ENCODE assay signal across 8 cellular contexts in the genomic region with DNA sequence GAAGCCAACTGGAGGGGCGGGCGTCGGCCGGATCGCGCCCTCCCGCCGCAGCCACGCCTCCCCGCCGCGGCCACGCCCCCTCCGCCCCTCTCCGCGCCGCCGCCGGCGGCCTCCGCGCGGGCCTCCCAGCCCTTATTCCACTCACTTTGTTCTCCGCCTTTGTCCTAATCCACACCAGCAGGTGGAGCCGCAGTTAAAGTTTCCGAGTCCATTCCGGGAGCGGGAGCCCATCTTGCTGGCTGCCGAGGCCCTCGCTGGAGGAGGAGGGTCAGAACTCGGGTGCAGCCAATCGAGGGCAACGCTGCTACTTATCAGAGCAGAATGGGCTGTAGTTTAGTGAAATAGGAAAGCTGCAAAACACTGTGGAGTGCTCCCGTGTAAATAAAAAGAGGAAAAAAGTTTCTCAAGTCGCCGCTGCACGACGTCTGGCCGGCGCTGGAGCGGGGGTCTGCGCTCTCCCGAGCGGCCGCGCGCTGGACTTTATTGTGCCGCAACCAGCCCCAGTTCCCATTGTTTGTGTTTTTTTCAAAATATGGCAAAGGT. TPM values are rescaled to one million over a fixed set of nuclear protein-coding genes. Genes with fewer than 3 reads are reported as not detected.
A peak's percentile ranks its signal among the peaks of the same experiment; 100 is the strongest.
DNase-seq lines count a peak whose midpoint lies in the region; ATAC-seq and TF ChIP-seq lines count a peak whose summit lies in the region.

A gene (plus strand): TSS at position 271 of the 543 bp plus-strand sequence. CDS start 262 bp downstream, at position 533.

- peak within 1 kb of the TSS; percentile 70 to 85 for H3K4me3 ChIP-seq in cardiac fibroblast (replicated peaks in 1 of 2; ENCODE audit: low read depth in 2 of 2, low read length in 2 of 2)
- H3K4me3 ChIP-seq in spleen: peak within 1 kb of the TSS; percentile 81 to 97 (median 89)

- POLR2A ChIA-PET in WTC11 (lab: Charles Lee): interaction anchor here (1.0 to 3.2 kb wide), 3 partner anchors 11 to 130 kb away, joined by 3 to 20 read pairs (median 4); no protein-coding TSS in a partner anchor

- peak; percentile 67 for ATAC-seq in HG03196 (IDR thresholded peaks at IDR 0.05; ENCODE audit: unreplicated experiment)
- ATAC-seq in WTC11: peak; percentile 84

- no peaks in the 10 kb centered on the region for H3K27me3 ChIP-seq in spleen (replicated peaks in 1 of 7)

- no peaks in the 10 kb centered on the region for H3K27me3 Mint-ChIP-seq in WTC11 (ENCODE audit: low read depth)

- no peaks in the 10 kb centered on the region for H3K9me3 ChIP-seq in spleen

- peaks cover 31 to 79% (median 62%) of the 10 kb centered on the region in 6 donors for H3K4me1 ChIP-seq in spleen

- H3K27ac Mint-ChIP-seq in WTC11: peak within 1 kb of the TSS; percentile 98

- 0 to 1% (median 0%) methylated on average over 46 to 48 of the region's 48 CpGs for WGBS in spleen, 5 donors

- H3K4me1 Mint-ChIP-seq in WTC11: peaks cover 43% of the 10 kb centered on the region

- TF ChIP-seq CTCF in AG09319 (IDR thresholded peaks at IDR 0.05; ENCODE audit: low read depth, low read length): peak; percentile 55
- no peak; the same call in 1 of the 2 replicates for TF ChIP-seq CTCF in WTC11 (IDR thresholded peaks at IDR 0.05)
- peak; percentile 60 for TF ChIP-seq CTCF in cardiac fibroblast (IDR thresholded peaks at IDR 0.05; ENCODE audit: low read depth, low read length)
- TF ChIP-seq CTCF in spleen (IDR thresholded peaks at IDR 0.05 in 8 of 11, conservative IDR thresholded peaks at IDR 0.05 in 3 of 11): peak; percentile 40 to 73 (median 63)

- in situ Hi-C loops in GM18951 (cut with MboI; ENCODE audit: low sequenced_read_pairs, unreplicated experiment): no loop called here

- CTCF ChIA-PET in WTC11 (lab: Charles Lee): interaction anchor here (0.6 to 2.7 kb wide), 5 partner anchors 11 to 217 kb away, joined by 3 to 12 read pairs (median 6); no protein-coding TSS in a partner anchor

- DNase-seq in AG09319 (ENCODE audit: extremely low read depth, low read depth) (peak; percentile 96), NCI-H226 (peak; percentile 98), WTC11 (ENCODE audit: low spot score) (peak; percentile 94), cardiac fibroblast (ENCODE audit: low read depth in 2 of 2) (peak; percentile 99), iPS-NIHi7 (ENCODE audit: extremely low spot score) (peak; percentile 89), spleen (peak; percentile 97)

- TF ChIP-seq POLR2A in GM18951 (IDR thresholded peaks at IDR 0.05; ENCODE audit: extremely low read depth, insufficient read depth, insufficient read length) (peak; percentile 85), spleen (IDR thresholded peaks at IDR 0.05) (peak in 2 of 3 donors; percentile 44 to 83)

- intact Hi-C loops in spleen (cut with DNase I; ENCODE audit: low total_unique reads): no loop called here

- peaks cover 10% of the 10 kb centered on the region for H3K36me3 Mint-ChIP-seq in WTC11

- peak within 1 kb of the TSS; percentile 91 to 99 (median 98) for H3K27ac ChIP-seq in spleen

- H3K36me3 ChIP-seq in spleen: peaks cover 0 to 7% (median 0%) of the 10 kb centered on the region in 6 donors

- H3K4me3 Mint-ChIP-seq in WTC11: peak within 1 kb of the TSS; percentile 88

- H3K9me3 Mint-ChIP-seq in WTC11: no peaks in the 10 kb centered on the region

TF ChIP-seq in WTC11, 78 proteins besides CTCF, POLR2A, EP300 and RAD21 (continues in another document):
- TF ChIP-seq, protein P1, sequence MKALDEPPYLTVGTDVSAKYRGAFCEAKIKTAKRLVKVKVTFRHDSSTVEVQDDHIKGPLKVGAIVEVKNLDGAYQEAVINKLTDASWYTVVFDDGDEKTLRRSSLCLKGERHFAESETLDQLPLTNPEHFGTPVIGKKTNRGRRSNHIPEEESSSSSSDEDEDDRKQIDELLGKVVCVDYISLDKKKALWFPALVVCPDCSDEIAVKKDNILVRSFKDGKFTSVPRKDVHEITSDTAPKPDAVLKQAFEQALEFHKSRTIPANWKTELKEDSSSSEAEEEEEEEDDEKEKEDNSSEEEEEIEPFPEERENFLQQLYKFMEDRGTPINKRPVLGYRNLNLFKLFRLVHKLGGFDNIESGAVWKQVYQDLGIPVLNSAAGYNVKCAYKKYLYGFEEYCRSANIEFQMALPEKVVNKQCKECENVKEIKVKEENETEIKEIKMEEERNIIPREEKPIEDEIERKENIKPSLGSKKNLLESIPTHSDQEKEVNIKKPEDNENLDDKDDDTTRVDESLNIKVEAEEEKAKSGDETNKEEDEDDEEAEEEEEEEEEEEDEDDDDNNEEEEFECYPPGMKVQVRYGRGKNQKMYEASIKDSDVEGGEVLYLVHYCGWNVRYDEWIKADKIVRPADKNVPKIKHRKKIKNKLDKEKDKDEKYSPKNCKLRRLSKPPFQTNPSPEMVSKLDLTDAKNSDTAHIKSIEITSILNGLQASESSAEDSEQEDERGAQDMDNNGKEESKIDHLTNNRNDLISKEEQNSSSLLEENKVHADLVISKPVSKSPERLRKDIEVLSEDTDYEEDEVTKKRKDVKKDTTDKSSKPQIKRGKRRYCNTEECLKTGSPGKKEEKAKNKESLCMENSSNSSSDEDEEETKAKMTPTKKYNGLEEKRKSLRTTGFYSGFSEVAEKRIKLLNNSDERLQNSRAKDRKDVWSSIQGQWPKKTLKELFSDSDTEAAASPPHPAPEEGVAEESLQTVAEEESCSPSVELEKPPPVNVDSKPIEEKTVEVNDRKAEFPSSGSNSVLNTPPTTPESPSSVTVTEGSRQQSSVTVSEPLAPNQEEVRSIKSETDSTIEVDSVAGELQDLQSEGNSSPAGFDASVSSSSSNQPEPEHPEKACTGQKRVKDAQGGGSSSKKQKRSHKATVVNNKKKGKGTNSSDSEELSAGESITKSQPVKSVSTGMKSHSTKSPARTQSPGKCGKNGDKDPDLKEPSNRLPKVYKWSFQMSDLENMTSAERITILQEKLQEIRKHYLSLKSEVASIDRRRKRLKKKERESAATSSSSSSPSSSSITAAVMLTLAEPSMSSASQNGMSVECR (CRISPR knock-in tag; IDR thresholded peaks at IDR 0.05; ENCODE audit: borderline replicate concordance): no peak; the same call in 1 of the 2 replicates
- TF ChIP-seq FOXK1 (CRISPR knock-in tag; IDR thresholded peaks at IDR 0.05): peak; percentile 40; the same call in 1 of the 2 replicates
- TF ChIP-seq ESRRA (CRISPR knock-in tag; IDR thresholded peaks at IDR 0.05; ENCODE audit: borderline replicate concordance): no peak
- TF ChIP-seq, protein P2, sequence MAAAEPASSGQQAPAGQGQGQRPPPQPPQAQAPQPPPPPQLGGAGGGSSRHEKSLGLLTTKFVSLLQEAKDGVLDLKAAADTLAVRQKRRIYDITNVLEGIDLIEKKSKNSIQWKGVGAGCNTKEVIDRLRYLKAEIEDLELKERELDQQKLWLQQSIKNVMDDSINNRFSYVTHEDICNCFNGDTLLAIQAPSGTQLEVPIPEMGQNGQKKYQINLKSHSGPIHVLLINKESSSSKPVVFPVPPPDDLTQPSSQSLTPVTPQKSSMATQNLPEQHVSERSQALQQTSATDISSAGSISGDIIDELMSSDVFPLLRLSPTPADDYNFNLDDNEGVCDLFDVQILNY (CRISPR knock-in tag; IDR thresholded peaks at IDR 0.05): 0 out of 2 replicates have a peak, but pooled peaks have one; percentile 29
- peak; percentile 93 for TF ChIP-seq SP1 (CRISPR knock-in tag; conservative IDR thresholded peaks at IDR 0.05)
- TF ChIP-seq NFYB (CRISPR knock-in tag; conservative IDR thresholded peaks at IDR 0.05; ENCODE audit: low read depth): 0 out of 2 replicates have a peak, but pooled peaks have one; percentile 8
- TF ChIP-seq, protein P3, sequence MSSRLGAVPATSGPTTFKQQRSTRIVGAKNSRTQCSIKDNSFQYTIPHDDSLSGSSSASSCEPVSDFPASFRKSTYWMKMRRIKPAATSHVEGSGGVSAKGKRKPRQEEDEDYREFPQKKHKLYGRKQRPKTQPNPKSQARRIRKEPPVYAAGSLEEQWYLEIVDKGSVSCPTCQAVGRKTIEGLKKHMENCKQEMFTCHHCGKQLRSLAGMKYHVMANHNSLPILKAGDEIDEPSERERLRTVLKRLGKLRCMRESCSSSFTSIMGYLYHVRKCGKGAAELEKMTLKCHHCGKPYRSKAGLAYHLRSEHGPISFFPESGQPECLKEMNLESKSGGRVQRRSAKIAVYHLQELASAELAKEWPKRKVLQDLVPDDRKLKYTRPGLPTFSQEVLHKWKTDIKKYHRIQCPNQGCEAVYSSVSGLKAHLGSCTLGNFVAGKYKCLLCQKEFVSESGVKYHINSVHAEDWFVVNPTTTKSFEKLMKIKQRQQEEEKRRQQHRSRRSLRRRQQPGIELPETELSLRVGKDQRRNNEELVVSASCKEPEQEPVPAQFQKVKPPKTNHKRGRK (CRISPR knock-in tag; IDR thresholded peaks at IDR 0.05; ENCODE audit: borderline replicate concordance): no peak
- no peak for TF ChIP-seq FOXJ3 (CRISPR knock-in tag; IDR thresholded peaks at IDR 0.05; ENCODE audit: borderline replicate concordance)
- TF ChIP-seq, protein P4, sequence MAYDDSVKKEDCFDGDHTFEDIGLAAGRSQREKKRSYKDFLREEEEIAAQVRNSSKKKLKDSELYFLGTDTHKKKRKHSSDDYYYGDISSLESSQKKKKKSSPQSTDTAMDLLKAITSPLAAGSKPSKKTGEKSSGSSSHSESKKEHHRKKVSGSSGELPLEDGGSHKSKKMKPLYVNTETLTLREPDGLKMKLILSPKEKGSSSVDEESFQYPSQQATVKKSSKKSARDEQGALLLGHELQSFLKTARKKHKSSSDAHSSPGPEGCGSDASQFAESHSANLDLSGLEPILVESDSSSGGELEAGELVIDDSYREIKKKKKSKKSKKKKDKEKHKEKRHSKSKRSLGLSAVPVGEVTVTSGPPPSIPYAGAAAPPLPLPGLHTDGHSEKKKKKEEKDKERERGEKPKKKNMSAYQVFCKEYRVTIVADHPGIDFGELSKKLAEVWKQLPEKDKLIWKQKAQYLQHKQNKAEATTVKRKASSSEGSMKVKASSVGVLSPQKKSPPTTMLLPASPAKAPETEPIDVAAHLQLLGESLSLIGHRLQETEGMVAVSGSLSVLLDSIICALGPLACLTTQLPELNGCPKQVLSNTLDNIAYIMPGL (CRISPR knock-in tag; IDR thresholded peaks at IDR 0.05): peak; percentile 8; the same call in 1 of the 2 replicates
- TF ChIP-seq SMAD3 (CRISPR knock-in tag; IDR thresholded peaks at IDR 0.05; ENCODE audit: borderline replicate concordance): peak; percentile 63; the same call in 1 of the 2 replicates

RNA-seq across cellular contexts. Expression of the gene that starts here (rescaled TPM):
- 30.9 to 36.7 TPM (median 32.0 TPM) in 3 replicates for total RNA-seq in WTC11 (2021)
- 10 to 100 TPM; 16.3 to 27.2 (median 17.6) TPM for total RNA-seq in spleen
- polyA plus RNA-seq in spleen: 10 to 100 TPM; 16.3 to 19.6 (median 16.7) TPM

Comparison
In these comparisons a context has a peak if more than half of its experiments do, and no peak if none do; other contexts are left out.
1. Peak in every context shown above with its lines: DNase-seq, ATAC-seq, H3K4me3 ChIP-seq and H3K27ac ChIP-seq.